In the genomic region with DNA sequence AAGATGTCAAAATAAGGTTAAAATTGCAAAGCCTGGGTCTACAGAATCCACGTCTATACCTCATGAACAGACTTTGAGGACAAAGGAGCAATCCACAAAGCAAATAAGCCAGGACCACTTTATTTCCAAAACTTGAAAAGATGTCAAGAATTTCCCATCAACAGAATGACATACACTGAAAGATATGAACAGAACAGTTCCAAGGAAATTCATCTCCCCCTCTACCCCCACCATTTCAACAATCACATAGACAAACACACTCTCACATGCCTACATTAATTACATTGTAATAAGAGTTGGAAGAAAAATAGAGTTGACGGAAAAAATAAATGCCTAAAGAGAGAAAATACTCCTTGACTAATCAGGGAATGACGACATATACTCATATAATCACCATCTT, we compare ENCODE assay signal across 17 cellular contexts. TPM values are rescaled to one million over a fixed set of nuclear protein-coding genes. Genes with fewer than 3 reads are reported as not detected.
A peak's percentile ranks its signal among the peaks of the same experiment; 100 is the strongest.
DNase-seq lines count a peak whose midpoint lies in the region; ATAC-seq and TF ChIP-seq lines count a peak whose summit lies in the region.
"Had no signal": no experiment of that assay in that cellular context is flagged by ENCODE, and none has a peak within 500 bp of the region (broad histone marks: within the 10 kb centered on the region; RNA-seq: fewer than 3 reads in every experiment).

No MANE protein-coding gene starts in this region.

- H3K79me2 ChIP-seq in parathyroid adenoma: no peaks in the 10 kb centered on the region

- POLR2A ChIA-PET in Caco-2 (lab: Charles Lee): no interaction called here
- POLR2A ChIA-PET in activated CD4-positive, alpha-beta memory T cell treated with anti-CD3 and anti-CD28 coated beads, Interleukin-2, amount 10 ng/mL, durations not matched to agents 7 days and 5 days (lab: Charles Lee): no interaction called here

- H3K4me2 ChIP-seq in parathyroid adenoma (ENCODE audit: low read length): no peak overlapping the region

- no peaks in the 10 kb centered on the region for H3K9me3 Mint-ChIP-seq in Caco-2 (ENCODE audit: unreplicated experiment)
- no peaks in the 10 kb centered on the region for H3K9me3 Mint-ChIP-seq in activated CD4-positive, alpha-beta memory T cell treated with anti-CD3 and anti-CD28 coated beads, Interleukin-2, amount 10 ng/mL, durations not matched to agents 7 days and 5 days
- H3K9me3 Mint-ChIP-seq: activated T-helper 17 cell treated with anti-CD3 and anti-CD28 coated beads, Interleukin-2, amount 50 U/mL, for 72 hours; stimulated activated naive CD8-positive, alpha-beta T cell treated with anti-CD3 and anti-CD28 coated beads, Interleukin-15, amount 100 ng/mL, for 72 hours had no signal

- H2AFZ ChIP-seq in parathyroid adenoma: no peak overlapping the region

- H3K27me3 ChIP-seq in Caco-2 (replicated peaks; ENCODE audit: control insufficient read depth, insufficient read depth, low read length) (no peaks in the 10 kb centered on the region), parathyroid adenoma (ENCODE audit: control insufficient read depth, insufficient read depth, low read length) (no peaks in the 10 kb centered on the region)

- TF ChIP-seq CTCF in Caco-2 (IDR thresholded peaks at IDR 0.05; ENCODE audit: insufficient read depth in 1 of 2, low read depth in 1 of 2, low read length in 1 of 2, severe bottlenecking in 1 of 2, unreplicated experiment in 1 of 2) (no peak), WI38 (IDR thresholded peaks at IDR 0.05; ENCODE audit: low read depth, low read length) (no peak), fibroblast of pulmonary artery (IDR thresholded peaks at IDR 0.05; ENCODE audit: low read length, missing control alignments) (no peak), parathyroid adenoma (IDR thresholded peaks at IDR 0.05) (no peak)

- no peaks in the 10 kb centered on the region for H3K9me3 ChIP-seq in Caco-2
- no peaks in the 10 kb centered on the region for H3K9me3 ChIP-seq in parathyroid adenoma (ENCODE audit: control insufficient read depth, low read length)

- H3K4me1 ChIP-seq in Caco-2 (peaks cover 79% of the 10 kb centered on the region), parathyroid adenoma (no peaks in the 10 kb centered on the region)

- peaks cover 6% of the 10 kb centered on the region for H3K36me3 Mint-ChIP-seq in Caco-2 (ENCODE audit: insufficient read depth, unreplicated experiment)
- no peaks in the 10 kb centered on the region for H3K36me3 Mint-ChIP-seq in activated CD4-positive, alpha-beta memory T cell treated with anti-CD3 and anti-CD28 coated beads, Interleukin-2, amount 10 ng/mL, durations not matched to agents 7 days and 5 days (ENCODE audit: low read depth)

- intact Hi-C loops in Caco-2 (cut with micrococcal nuclease; ENCODE audit: unreplicated experiment): no loop called here

- no peak overlapping the region for H3K27ac ChIP-seq in parathyroid adenoma

- H3K4me1 Mint-ChIP-seq in Caco-2 (ENCODE audit: low read depth, unreplicated experiment): peaks cover 57% of the 10 kb centered on the region
- H3K4me1 Mint-ChIP-seq in activated CD4-positive, alpha-beta memory T cell treated with anti-CD3 and anti-CD28 coated beads, Interleukin-2, amount 10 ng/mL, durations not matched to agents 7 days and 5 days: peaks cover 20% of the 10 kb centered on the region
- H3K4me1 Mint-ChIP-seq: activated T-helper 17 cell treated with anti-CD3 and anti-CD28 coated beads, Interleukin-2, amount 50 U/mL, for 72 hours had no signal

- BruUV-seq in Caco-2 (replicated peaks; lab: Mats Ljungman, UMichigan): no TSS peak

- no peak for ATAC-seq in GM18498 (IDR thresholded peaks at IDR 0.05; ENCODE audit: unreplicated experiment)
- ATAC-seq: activated CD8-positive, alpha-beta T cell treated with anti-CD3 and anti-CD28 coated beads, Interleukin-2, amount 10 ng/mL, durations not matched to agents 7 days and 5 days; activated T-helper 17 cell treated with anti-CD3 and anti-CD28 coated beads, Interleukin-2, amount 50 U/mL, for 72 hours; stimulated activated naive CD8-positive, alpha-beta T cell treated with anti-CD3 and anti-CD28 coated beads, Interleukin-15, amount 100 ng/mL, for 72 hours had no signal

- H3K4me3 ChIP-seq in Caco-2 (ENCODE audit: low read depth, low read length): no peak overlapping the region
- H3K4me3 ChIP-seq in WI38 (ENCODE audit: low read depth, low read length): peak overlapping the region; percentile 1
- peak overlapping the region; percentile 65 for H3K4me3 ChIP-seq in fibroblast of pulmonary artery (replicated peaks; ENCODE audit: low read depth, low read length)
- peak overlapping the region; percentile 23 for H3K4me3 ChIP-seq in parathyroid adenoma (ENCODE audit: low read depth, low read length)
- H3K4me3 ChIP-seq: lung had no signal

- H3K27me3 Mint-ChIP-seq in Caco-2 (ENCODE audit: insufficient read depth, unreplicated experiment): no peaks in the 10 kb centered on the region
- H3K27me3 Mint-ChIP-seq in activated CD4-positive, alpha-beta memory T cell treated with anti-CD3 and anti-CD28 coated beads, Interleukin-2, amount 10 ng/mL, durations not matched to agents 7 days and 5 days: peaks cover 28% of the 10 kb centered on the region

- H3K4me3 Mint-ChIP-seq in Caco-2 (ENCODE audit: unreplicated experiment): peak overlapping the region; percentile 51
- H3K4me3 Mint-ChIP-seq in activated CD4-positive, alpha-beta memory T cell treated with anti-CD3 and anti-CD28 coated beads, Interleukin-2, amount 10 ng/mL, durations not matched to agents 7 days and 5 days: no peak overlapping the region
- H3K4me3 Mint-ChIP-seq: activated CD8-positive, alpha-beta T cell treated with anti-CD3 and anti-CD28 coated beads, Interleukin-2, amount 10 ng/mL, durations not matched to agents 7 days and 5 days; activated T-helper 17 cell treated with anti-CD3 and anti-CD28 coated beads, Interleukin-2, amount 50 U/mL, for 72 hours; stimulated activated naive CD8-positive, alpha-beta T cell treated with anti-CD3 and anti-CD28 coated beads, Interleukin-15, amount 100 ng/mL, for 72 hours had no signal

- no peak for DNase-seq in Caco-2
- peak; percentile 58 for DNase-seq in fibroblast of pulmonary artery (ENCODE audit: low read depth)
- no peak for DNase-seq in DMS 273 (lab: John Stamatoyannopoulos, UW; ENCODE audit: unreplicated experiment)
- DNase-seq in NCI-H526 (lab: John Stamatoyannopoulos, UW): no peak
- no peak for DNase-seq in activated CD4-positive, alpha-beta memory T cell treated with anti-CD3 and anti-CD28 coated beads, Interleukin-2, amount 10 ng/mL, durations not matched to agents 7 days and 5 days
- DNase-seq: activated CD8-positive, alpha-beta T cell treated with anti-CD3 and anti-CD28 coated beads, Interleukin-2, amount 10 ng/mL, durations not matched to agents 7 days and 5 days; amniotic stem cell; HCEC 1CT; NCI-H1930; NCI-H510A treated with DMSO at 0.1 percent for 48 hours; nucleus accumbens; stimulated activated naive CD8-positive, alpha-beta T cell treated with anti-CD3 and anti-CD28 coated beads, Interleukin-15, amount 100 ng/mL, for 72 hours had no signal

- CTCF ChIA-PET in Caco-2 (lab: Charles Lee): no interaction called here
- CTCF ChIA-PET in activated CD4-positive, alpha-beta memory T cell treated with anti-CD3 and anti-CD28 coated beads, Interleukin-2, amount 10 ng/mL, durations not matched to agents 7 days and 5 days (lab: Charles Lee): interaction anchor here (1.0 to 1.4 kb wide), 2 partner anchors 42 to 222 kb away, joined by 3 read pairs; no protein-coding TSS in a partner anchor

- no peak overlapping the region for H3K9ac ChIP-seq in parathyroid adenoma

- H3K36me3 ChIP-seq in Caco-2 (ENCODE audit: control insufficient read depth, insufficient read depth, low read length) (no peaks in the 10 kb centered on the region; the same call in 1 of the 2 replicates), parathyroid adenoma (ENCODE audit: control insufficient read depth, insufficient read depth, low read length) (no peaks in the 10 kb centered on the region)

- peak overlapping the region; percentile 58 for H3K27ac Mint-ChIP-seq in Caco-2 (ENCODE audit: unreplicated experiment)
- H3K27ac Mint-ChIP-seq in activated CD4-positive, alpha-beta memory T cell treated with anti-CD3 and anti-CD28 coated beads, Interleukin-2, amount 10 ng/mL, durations not matched to agents 7 days and 5 days: no peak overlapping the region
- H3K27ac Mint-ChIP-seq: activated CD8-positive, alpha-beta T cell treated with anti-CD3 and anti-CD28 coated beads, Interleukin-2, amount 10 ng/mL, durations not matched to agents 7 days and 5 days; activated T-helper 17 cell treated with anti-CD3 and anti-CD28 coated beads, Interleukin-2, amount 50 U/mL, for 72 hours; stimulated activated naive CD8-positive, alpha-beta T cell treated with anti-CD3 and anti-CD28 coated beads, Interleukin-15, amount 100 ng/mL, for 72 hours had no signal

RNA-seq across cellular contexts. Expression of gene NHSL1, which starts 45.2 kb away (rescaled TPM):
- total RNA-seq in Caco-2 (2022): 39.9 and 41.9 TPM in 2 replicates
- total RNA-seq in activated CD4-positive, alpha-beta memory T cell treated with anti-CD3 and anti-CD28 coated beads, Interleukin-2, amount 10 ng/mL, durations not matched to agents 7 days and 5 days: 1 to 10 TPM; 1.0 to 1.4 TPM

Comparison
In these comparisons a context has a peak if more than half of its experiments do, and no peak if none do; other contexts are left out.
1. RNA of gene NHSL1, which starts 45.2 kb away (total RNA-seq): 39.9 to 41.9 TPM in Caco-2; 1.0 to 1.4 TPM in activated CD4-positive, alpha-beta memory T cell treated with anti-CD3 and anti-CD28 coated beads, Interleukin-2, amount 10 ng/mL, durations not matched to agents 7 days and 5 days; every median in the first group is over 10 times any median in the second.